ENCODE assay signal across 16 cellular contexts in genomic region chr7:50351267-50351666, GRCh38. TPM values are rescaled to one million over a fixed set of nuclear protein-coding genes. Genes with fewer than 3 reads are reported as not detected.
DNase-seq lines count a peak whose midpoint lies in the region; ATAC-seq, FAIRE-seq and TF ChIP-seq lines count a peak whose summit lies in the region.
"Had no signal": no experiment of that assay in that cellular context is flagged by ENCODE, and none has a peak within 500 bp of the region (broad histone marks: within the 10 kb centered on the region; RNA-seq: fewer than 3 reads in every experiment).

No MANE protein-coding gene starts in this region.

- DNase-seq in GM18507 (ENCODE audit: extremely low spot score, insufficient read length, low read depth) (no peak), HuH-7.5 (ENCODE audit: low spot score) (no peak), NCI-H2171 (lab: John Stamatoyannopoulos, UW) (no peak), hepatocyte (ENCODE audit: low spot score) (no peak)
- DNase-seq in naive thymus-derived CD8-positive, alpha-beta T cell, result peak in 4 of 10 donors; percentile 43 to 79 (median 62)
- no peak for DNase-seq in stimulated activated CD4-positive, alpha-beta T cell treated with anti-CD3 and anti-CD28 coated beads, Interleukin-2, amount 100 ng/mL, for 24 hours
- DNase-seq: DMS79 treated with DMSO at 0.1 percent for 48 hours, gastrocnemius medialis, Kasumi-1, NCI-H1417, NCI-H524, occipital lobe, RPMI8226 had no signal

- no peaks in the 10 kb centered on the region for H3K9me2 ChIP-seq in hepatocyte (replicated peaks; ENCODE audit: insufficient read depth)

- H3K9me3 Mint-ChIP-seq in activated T-helper 17 cell treated with anti-CD3 and anti-CD28 coated beads, Interleukin-2, amount 50 U/mL, for 72 hours, result no peaks in the 10 kb centered on the region
- peaks cover 0 to 4% (median 0%) of the 10 kb centered on the region in 9 donors for H3K9me3 Mint-ChIP-seq in naive thymus-derived CD8-positive, alpha-beta T cell

- peak overlapping the region; percentile 1 to 69 (median 46); a peak in 14 of 22 replicates for H3K27ac ChIP-seq in BLaER1 treated with 17β-estradiol and CSF1 and Interleukin-3, amounts not matched to agents 10 nM and 100 nM
- no peak overlapping the region for H3K27ac ChIP-seq in hepatocyte
- H3K27ac ChIP-seq: gastrocnemius medialis had no signal

- H3K4me3 ChIP-seq in BLaER1 treated with 17β-estradiol and CSF1 and Interleukin-3, amounts not matched to agents 10 nM and 100 nM, result no peak overlapping the region
- no peak overlapping the region for H3K4me3 ChIP-seq in hepatocyte
- H3K4me3 ChIP-seq: gastrocnemius medialis had no signal

- H3K79me2 ChIP-seq in hepatocyte, result no peaks in the 10 kb centered on the region

- H2AFZ ChIP-seq in hepatocyte, result no peak overlapping the region

- POLR2A ChIA-PET in naive thymus-derived CD8-positive, alpha-beta T cell (lab: Charles Lee), result interaction anchor here (0.9 to 44.8 kb wide), 7 partner anchors 3 to 144 kb away, joined by 3 to 1553 read pairs (median 6); partner anchors contain the start of gene IKZF1

- peaks cover 64 to 100% (median 93%) of the 10 kb centered on the region in 11 experiments for H3K36me3 ChIP-seq in BLaER1 treated with 17β-estradiol and CSF1 and Interleukin-3, amounts not matched to agents 10 nM and 100 nM
- H3K36me3 ChIP-seq in hepatocyte (replicated peaks; ENCODE audit: insufficient read depth, low read depth), result no peaks in the 10 kb centered on the region
- H3K36me3 ChIP-seq: gastrocnemius medialis had no signal

- peaks cover 86% of the 10 kb centered on the region for H3K4me1 Mint-ChIP-seq in activated T-helper 17 cell treated with anti-CD3 and anti-CD28 coated beads, Interleukin-2, amount 50 U/mL, for 72 hours
- H3K4me1 Mint-ChIP-seq in naive thymus-derived CD8-positive, alpha-beta T cell, result peaks cover 62 to 99% (median 97%) of the 10 kb centered on the region in 4 donors

- H3K4me3 Mint-ChIP-seq in activated T-helper 17 cell treated with anti-CD3 and anti-CD28 coated beads, Interleukin-2, amount 50 U/mL, for 72 hours, result no peak overlapping the region
- H3K4me3 Mint-ChIP-seq in naive thymus-derived CD8-positive, alpha-beta T cell, result peak overlapping the region; percentile 52 to 91 (median 78)

- peak; percentile 60 for FAIRE-seq in GM18507 (lab: Jason Lieb, UNC)

- H3K9me3 ChIP-seq in BLaER1 treated with 17β-estradiol and CSF1 and Interleukin-3, amounts not matched to agents 10 nM and 100 nM (replicated peaks in 1 of 11), result no peaks in the 10 kb centered on the region
- no peaks in the 10 kb centered on the region for H3K9me3 ChIP-seq in hepatocyte (ENCODE audit: low read depth)
- H3K9me3 ChIP-seq: gastrocnemius medialis had no signal

- no peaks in the 10 kb centered on the region for H3K27me3 Mint-ChIP-seq in activated T-helper 17 cell treated with anti-CD3 and anti-CD28 coated beads, Interleukin-2, amount 50 U/mL, for 72 hours
- peaks cover 0 to 2% (median 0%) of the 10 kb centered on the region in 5 donors for H3K27me3 Mint-ChIP-seq in naive thymus-derived CD8-positive, alpha-beta T cell

- H4K20me1 ChIP-seq in BLaER1 treated with 17β-estradiol and CSF1 and Interleukin-3, amounts not matched to agents 10 nM and 100 nM, result peaks cover 15 to 98% (median 53%) of the 10 kb centered on the region in 11 experiments; a peak in 17 of 22 replicates
- no peaks in the 10 kb centered on the region for H4K20me1 ChIP-seq in hepatocyte (ENCODE audit: insufficient read depth, poor library complexity, severe bottlenecking)

- no peak for ATAC-seq in activated T-helper 17 cell treated with anti-CD3 and anti-CD28 coated beads, Interleukin-2, amount 50 U/mL, for 72 hours (replicated peaks)
- peak; percentile 9 to 18 for ATAC-seq in naive thymus-derived CD8-positive, alpha-beta T cell
- ATAC-seq: gastrocnemius medialis, sciatic nerve had no signal

- no peak for TF ChIP-seq CTCF in hepatocyte (IDR thresholded peaks at IDR 0.05; ENCODE audit: poor library complexity)

- peak overlapping the region in 3 of 11 experiments; percentile 1 to 29 (median 23); a peak in 3 of 22 replicates for H3K9ac ChIP-seq in BLaER1 treated with 17β-estradiol and CSF1 and Interleukin-3, amounts not matched to agents 10 nM and 100 nM

- peaks cover 34 to 84% (median 63%) of the 10 kb centered on the region in 10 experiments for H3K4me1 ChIP-seq in BLaER1 treated with 17β-estradiol and CSF1 and Interleukin-3, amounts not matched to agents 10 nM and 100 nM
- H3K4me1 ChIP-seq in hepatocyte (ENCODE audit: insufficient read depth), result no peaks in the 10 kb centered on the region
- H3K4me1 ChIP-seq: gastrocnemius medialis had no signal

- peak overlapping the region; percentile 20 to 87 (median 55); a peak in 21 of 22 replicates for H3K4me2 ChIP-seq in BLaER1 treated with 17β-estradiol and CSF1 and Interleukin-3, amounts not matched to agents 10 nM and 100 nM
- no peak overlapping the region for H3K4me2 ChIP-seq in hepatocyte

- peaks cover 98% of the 10 kb centered on the region for H3K36me3 Mint-ChIP-seq in activated T-helper 17 cell treated with anti-CD3 and anti-CD28 coated beads, Interleukin-2, amount 50 U/mL, for 72 hours (ENCODE audit: low read depth)
- peaks cover 10 to 74% (median 42%) of the 10 kb centered on the region in 3 donors for H3K36me3 Mint-ChIP-seq in naive thymus-derived CD8-positive, alpha-beta T cell

- no peaks in the 10 kb centered on the region for H3K27me3 ChIP-seq in BLaER1 treated with 17β-estradiol and CSF1 and Interleukin-3, amounts not matched to agents 10 nM and 100 nM
- peaks cover 3% of the 10 kb centered on the region for H3K27me3 ChIP-seq in hepatocyte

- 79% methylated on average over 2 of the region's 2 CpGs for WGBS in hepatocyte (ENCODE audit: low lambda C conversion rate, missing lambda C conversion rate)

- H3K27ac Mint-ChIP-seq in activated T-helper 17 cell treated with anti-CD3 and anti-CD28 coated beads, Interleukin-2, amount 50 U/mL, for 72 hours, result peak overlapping the region; percentile 94
- peak overlapping the region in 9 of 10 donors; percentile 94 to 100 (median 97) for H3K27ac Mint-ChIP-seq in naive thymus-derived CD8-positive, alpha-beta T cell

RNA-seq across cellular contexts. Expression of gene IKZF1, which starts 46.8 kb away (rescaled TPM):
- total RNA-seq in activated T-helper 17 cell treated with anti-CD3 and anti-CD28 coated beads, Interleukin-2, amount 50 U/mL, for 72 hours, result 100 to 1,000 TPM; 253 to 343 TPM
- 100 to 1,000 TPM; 416 to 435 TPM for total RNA-seq in naive thymus-derived CD8-positive, alpha-beta T cell
- 100 to 1,000 TPM; 145 to 257 (median 209) TPM for polyA plus RNA-seq in naive thymus-derived CD8-positive, alpha-beta T cell
- total RNA-seq in hepatocyte, result 0.16 and 0.47 TPM in 2 replicates
- polyA plus RNA-seq in hepatocyte, result 0.16 and 0.52 TPM in 2 replicates

Comparison
In these comparisons a context has a peak if more than half of its experiments do, and no peak if none do; other contexts are left out.
1. RNA of gene IKZF1, which starts 46.8 kb away (total RNA-seq): 416 to 435 TPM in naive thymus-derived CD8-positive, alpha-beta T cell and 253 to 343 TPM in activated T-helper 17 cell treated with anti-CD3 and anti-CD28 coated beads, Interleukin-2, amount 50 U/mL, for 72 hours; 0.16 to 0.47 TPM in hepatocyte; every median in the first group is over 100 times any median in the second.